In genomic region chr12:13208533-13209278, GRCh38 we compare ENCODE assay signal across 10 cellular contexts. TPM values are rescaled to one million over a fixed set of nuclear protein-coding genes. Genes with fewer than 3 reads are reported as not detected.
A peak's percentile ranks its signal among the peaks of the same experiment; 100 is the strongest.
DNase-seq lines count a peak whose midpoint lies in the region; ATAC-seq and TF ChIP-seq lines count a peak whose summit lies in the region.
"Had no signal": no experiment of that assay in that cellular context is flagged by ENCODE, and none has a peak within 500 bp of the region (broad histone marks: within the 10 kb centered on the region; RNA-seq: fewer than 3 reads in every experiment).

No MANE protein-coding gene starts in this region.

- ATAC-seq in esophagus mucosa (peak; percentile 9), GM21576 (IDR thresholded peaks at IDR 0.05; ENCODE audit: unreplicated experiment) (no peak), GM21360 (IDR thresholded peaks at IDR 0.05; ENCODE audit: unreplicated experiment) (no peak), GM18870 (IDR thresholded peaks at IDR 0.05; ENCODE audit: unreplicated experiment) (no peak)

- TF ChIP-seq CTCF in GM10266 (IDR thresholded peaks at IDR 0.05; ENCODE audit: control insufficient read depth, insufficient read depth, low read depth, missing control alignments), result peak; percentile 39

- DNase-seq in GM10266 (ENCODE audit: extremely low spot score), result peak; percentile 12
- DNase-seq in NOMO-1 (lab: John Stamatoyannopoulos, UW; ENCODE audit: unreplicated experiment in 2 of 2), result peak; percentile 39 to 64
- DNase-seq in pons (ENCODE audit: low spot score), result peak; percentile 56
- no peak for DNase-seq in DMS79 (lab: John Stamatoyannopoulos, UW)
- DNase-seq: NCI-H226; stimulated activated naive CD4-positive, alpha-beta T cell treated with Interleukin-2 at 50 U/mL for 16 hours had no signal

RNA-seq across cellular contexts. Expression of gene EMP1, which starts 12.2 kb away (rescaled TPM):
- total RNA-seq in esophagus mucosa, result 1,972 TPM
